Comparison of ENCODE assay signal across 17 cellular contexts in the genomic region with DNA sequence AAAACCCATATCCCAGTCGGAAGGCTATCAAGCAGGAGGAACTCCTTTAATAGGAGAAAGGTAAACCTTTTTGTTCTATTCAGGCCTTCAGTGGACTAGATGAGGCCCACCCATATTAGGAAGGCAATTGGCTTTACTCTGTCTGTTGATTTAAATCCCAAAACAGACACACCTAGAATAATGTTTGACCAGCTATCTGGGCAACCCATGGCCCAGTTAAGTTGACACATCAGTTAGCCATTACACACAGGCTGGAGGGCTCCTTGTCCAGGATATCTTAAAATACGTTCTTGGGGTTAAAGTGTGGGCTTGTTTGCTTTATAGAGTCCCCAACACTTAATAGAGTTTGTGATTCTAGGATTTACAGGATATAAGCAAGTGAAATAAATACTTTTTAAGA.
"Had no signal": no experiment of that assay in that cellular context is flagged by ENCODE, and none has a peak within 500 bp of the region (broad histone marks: within the 10 kb centered on the region; RNA-seq: fewer than 3 reads in every experiment).

No MANE protein-coding gene starts in this region.

- ATAC-seq: left colon, sciatic nerve had no signal

- H3K27ac Mint-ChIP-seq: naive thymus-derived CD8-positive, alpha-beta T cell; progenitor cell of endocrine pancreas; type B pancreatic cell had no signal

- H3K4me1 ChIP-seq: right atrium auricular region, uterus had no signal

- H3K36me3 ChIP-seq: left lung, lower lobe of right lung, ovary, right atrium auricular region, tibial nerve, uterus had no signal

- H3K4me3 ChIP-seq: left lung, lower lobe of right lung, ovary, right atrium auricular region, skin epidermis, tibial nerve, uterus had no signal

- H3K9me3 Mint-ChIP-seq: immature natural killer cell; naive thymus-derived CD8-positive, alpha-beta T cell; stimulated activated naive B cell treated with anti-CD40 and anti-IgM and Interleukin-4, amounts not matched to agents 10 μg/mL and 1 μg/mL and 100 μg/mL, for 72 hours; type B pancreatic cell had no signal

- H3K9me3 ChIP-seq: left lung, lower lobe of right lung, ovary, right atrium auricular region, tibial nerve, uterus had no signal

- H3K36me3 Mint-ChIP-seq: immature natural killer cell; naive thymus-derived CD8-positive, alpha-beta T cell; type B pancreatic cell had no signal

- H3K4me3 Mint-ChIP-seq: naive thymus-derived CD8-positive, alpha-beta T cell; stimulated activated naive B cell treated with anti-CD40 and anti-IgM and Interleukin-4, amounts not matched to agents 10 μg/mL and 1 μg/mL and 100 μg/mL, for 72 hours; type B pancreatic cell had no signal

- H3K27ac ChIP-seq: left lung, lower lobe of right lung, ovary, right atrium auricular region, skin epidermis, tibial nerve, uterus had no signal

- H3K27me3 ChIP-seq: ovary, right atrium auricular region, tibial nerve, uterus had no signal

- DNase-seq: kidney, mammary epithelial cell, mesenchymal stem cell, ovary had no signal
